In genomic region chr3:123871946-123872345, GRCh38 we compare ENCODE assay signal across 18 cellular contexts. TPM values are rescaled to one million over a fixed set of nuclear protein-coding genes. Genes with fewer than 3 reads are reported as not detected.
DNase-seq lines count a peak whose midpoint lies in the region; ATAC-seq, FAIRE-seq and TF ChIP-seq lines count a peak whose summit lies in the region.
"Had no signal": no experiment of that assay in that cellular context is flagged by ENCODE, and none has a peak within 500 bp of the region (broad histone marks: within the 10 kb centered on the region; RNA-seq: fewer than 3 reads in every experiment).

No MANE protein-coding gene starts in this region.

- no peaks in the 10 kb centered on the region for H3K36me3 Mint-ChIP-seq in activated CD4-positive, alpha-beta memory T cell treated with anti-CD3 and anti-CD28 coated beads, Interleukin-2, amount 10 ng/mL, durations not matched to agents 7 days and 5 days (ENCODE audit: low read depth)
- H3K36me3 Mint-ChIP-seq in activated CD8-positive, alpha-beta memory T cell treated with anti-CD3 and anti-CD28 coated beads, Interleukin-2, amount 10 ng/mL, durations not matched to agents 7 days and 5 days, result peaks cover 4% of the 10 kb centered on the region
- H3K36me3 Mint-ChIP-seq: activated naive CD4-positive, alpha-beta T cell treated with anti-CD3 and anti-CD28 coated beads, Interleukin-2, amount 50 U/mL, for 24 hours; CD8-positive, alpha-beta memory T cell had no signal

- H3K4me1 ChIP-seq in endothelial cell of umbilical vein (ENCODE audit: control insufficient read depth, extremely low read depth, insufficient read depth, low read length), result no peaks in the 10 kb centered on the region
- no peaks in the 10 kb centered on the region for H3K4me1 ChIP-seq in adrenal gland (replicated peaks in 1 of 2)
- H3K4me1 ChIP-seq: spleen had no signal

- H3K27me3 ChIP-seq in endothelial cell of umbilical vein (ENCODE audit: control insufficient read depth in 2 of 2, insufficient read depth in 2 of 2, low read length in 2 of 2) (peaks cover 3% of the 10 kb centered on the region in 2 experiments), adrenal gland (no peaks in the 10 kb centered on the region)
- H3K27me3 ChIP-seq: spleen had no signal

- peaks cover 24% of the 10 kb centered on the region for H3K27me3 Mint-ChIP-seq in activated CD4-positive, alpha-beta memory T cell treated with anti-CD3 and anti-CD28 coated beads, Interleukin-2, amount 10 ng/mL, durations not matched to agents 7 days and 5 days
- peaks cover 27% of the 10 kb centered on the region for H3K27me3 Mint-ChIP-seq in activated CD8-positive, alpha-beta memory T cell treated with anti-CD3 and anti-CD28 coated beads, Interleukin-2, amount 10 ng/mL, durations not matched to agents 7 days and 5 days

- POLR2A ChIA-PET in endothelial cell of umbilical vein (lab: Charles Lee), result no interaction called here
- POLR2A ChIA-PET in activated CD4-positive, alpha-beta memory T cell treated with anti-CD3 and anti-CD28 coated beads, Interleukin-2, amount 10 ng/mL, durations not matched to agents 7 days and 5 days (lab: Charles Lee), result no interaction called here

- peak; percentile 37 for DNase-seq in NCI-H748 (lab: John Stamatoyannopoulos, UW; ENCODE audit: unreplicated experiment)
- no peak for DNase-seq in NCI-H748 treated with DMSO at 0.1 percent for 48 hours (lab: John Stamatoyannopoulos, UW)
- DNase-seq in NCI-H69 (lab: John Stamatoyannopoulos, UW), result peak; percentile 77
- DNase-seq in endothelial cell of umbilical vein (ENCODE audit: low read depth, low spot score), result peak; percentile 45
- DNase-seq in urothelium cell line (ENCODE audit: low spot score), result no peak
- DNase-seq in activated CD4-positive, alpha-beta memory T cell treated with anti-CD3 and anti-CD28 coated beads, Interleukin-2, amount 10 ng/mL, durations not matched to agents 7 days and 5 days, result no peak
- DNase-seq in adrenal gland, result no peak
- no peak for DNase-seq in activated CD8-positive, alpha-beta memory T cell treated with anti-CD3 and anti-CD28 coated beads, Interleukin-2, amount 10 ng/mL, durations not matched to agents 7 days and 5 days
- DNase-seq: activated CD8-positive, alpha-beta memory T cell treated with anti-CD3 and anti-CD28 coated beads, Interleukin-2, amount 50 U/mL, for 4 hours; CD8-positive, alpha-beta memory T cell; NCI-H1048; occipital lobe; spleen; WERI-Rb-1 had no signal

- H3K4me1 Mint-ChIP-seq in activated CD4-positive, alpha-beta memory T cell treated with anti-CD3 and anti-CD28 coated beads, Interleukin-2, amount 10 ng/mL, durations not matched to agents 7 days and 5 days, result peaks cover 11% of the 10 kb centered on the region
- H3K4me1 Mint-ChIP-seq in activated CD8-positive, alpha-beta memory T cell treated with anti-CD3 and anti-CD28 coated beads, Interleukin-2, amount 10 ng/mL, durations not matched to agents 7 days and 5 days, result peaks cover 12% of the 10 kb centered on the region
- H3K4me1 Mint-ChIP-seq: activated naive CD4-positive, alpha-beta T cell treated with anti-CD3 and anti-CD28 coated beads, Interleukin-2, amount 50 U/mL, for 24 hours; CD8-positive, alpha-beta memory T cell had no signal

- TF ChIP-seq CTCF in endothelial cell of umbilical vein (IDR thresholded peaks at IDR 0.05; ENCODE audit: extremely low read depth in 1 of 2, insufficient read depth in 1 of 2, low read depth in 1 of 2, low read length in 2 of 2) (no peak), adrenal gland (IDR thresholded peaks at IDR 0.05) (no peak)

- no peaks in the 10 kb centered on the region for H3K9me3 Mint-ChIP-seq in activated CD4-positive, alpha-beta memory T cell treated with anti-CD3 and anti-CD28 coated beads, Interleukin-2, amount 10 ng/mL, durations not matched to agents 7 days and 5 days
- H3K9me3 Mint-ChIP-seq in activated CD8-positive, alpha-beta memory T cell treated with anti-CD3 and anti-CD28 coated beads, Interleukin-2, amount 10 ng/mL, durations not matched to agents 7 days and 5 days (ENCODE audit: low read depth), result peaks cover 2% of the 10 kb centered on the region
- H3K9me3 Mint-ChIP-seq: activated naive CD4-positive, alpha-beta T cell treated with anti-CD3 and anti-CD28 coated beads, Interleukin-2, amount 50 U/mL, for 24 hours; CD8-positive, alpha-beta memory T cell had no signal

- no peak overlapping the region for H3K9ac ChIP-seq in endothelial cell of umbilical vein (replicated peaks; ENCODE audit: extremely low read depth, insufficient read depth, low read length)

- ATAC-seq in activated CD8-positive, alpha-beta memory T cell treated with anti-CD3 and anti-CD28 coated beads, Interleukin-2, amount 10 ng/mL, durations not matched to agents 7 days and 5 days, result no peak
- ATAC-seq: A549, HCT116 had no signal

- no peaks in the 10 kb centered on the region for H3K9me1 ChIP-seq in endothelial cell of umbilical vein (replicated peaks; ENCODE audit: control insufficient read depth, extremely low read depth, insufficient read depth, low read length)

- CTCF ChIA-PET in endothelial cell of umbilical vein (lab: Charles Lee), result interaction anchor here (0.7 to 1.2 kb wide), 3 partner anchors 10 to 18 kb away, joined by 3 to 4 read pairs (median 3); no protein-coding TSS in a partner anchor
- CTCF ChIA-PET in activated CD4-positive, alpha-beta memory T cell treated with anti-CD3 and anti-CD28 coated beads, Interleukin-2, amount 10 ng/mL, durations not matched to agents 7 days and 5 days (lab: Charles Lee), result no interaction called here
- CTCF ChIA-PET in activated CD8-positive, alpha-beta memory T cell treated with anti-CD3 and anti-CD28 coated beads, Interleukin-2, amount 10 ng/mL, durations not matched to agents 7 days and 5 days (lab: Charles Lee), result no interaction called here

- dilution Hi-C loops in endothelial cell of umbilical vein (cut with MboI; ENCODE audit: extremely low pct_ligation_motif_present, low sequenced_read_pairs), result no loop called here

- no peaks in the 10 kb centered on the region for H3K36me3 ChIP-seq in endothelial cell of umbilical vein (ENCODE audit: control insufficient read depth in 2 of 2, extremely low read depth in 1 of 2, insufficient read depth in 2 of 2, low read length in 2 of 2)
- no peaks in the 10 kb centered on the region for H3K36me3 ChIP-seq in adrenal gland (replicated peaks in 1 of 2)
- H3K36me3 ChIP-seq: spleen, WERI-Rb-1 had no signal

- no peaks in the 10 kb centered on the region for H3K9me3 ChIP-seq in endothelial cell of umbilical vein (replicated peaks; ENCODE audit: control insufficient read depth, insufficient read depth, low read length)
- H3K9me3 ChIP-seq in adrenal gland (replicated peaks in 1 of 3), result no peaks in the 10 kb centered on the region
- H3K9me3 ChIP-seq: A549, spleen had no signal

- H3K27ac ChIP-seq in endothelial cell of umbilical vein (ENCODE audit: insufficient read depth, low read depth, low read length) (no peak overlapping the region), adrenal gland (no peak overlapping the region)
- H3K27ac ChIP-seq: A549, SK-N-MC, spleen, WERI-Rb-1 had no signal

- FAIRE-seq in endothelial cell of umbilical vein (lab: Jason Lieb, UNC) (peak; percentile 61), urothelium cell line (lab: Jason Lieb, UNC) (peak; percentile 9)
- FAIRE-seq: A549 had no signal

- no peak overlapping the region for H2AFZ ChIP-seq in endothelial cell of umbilical vein (ENCODE audit: low read depth, low read length)

- no peaks in the 10 kb centered on the region for H4K20me1 ChIP-seq in endothelial cell of umbilical vein (replicated peaks; ENCODE audit: control insufficient read depth, extremely low read depth, insufficient read depth, low read length)

- no peak overlapping the region for H3K4me3 ChIP-seq in endothelial cell of umbilical vein (replicated peaks in 1 of 3; ENCODE audit: insufficient read depth in 1 of 3, low read depth in 1 of 3, low read length in 3 of 3)
- no peak overlapping the region for H3K4me3 ChIP-seq in adrenal gland
- H3K4me3 ChIP-seq: A549, SK-N-MC, spleen had no signal

- WGBS in adrenal gland, 4 donors, result 63 to 90% (median 76%) methylated on average over 1 of the region's 1 CpG

- BruUV-seq in endothelial cell of umbilical vein (replicated peaks; lab: Mats Ljungman, UMichigan), result no TSS peak

- TF ChIP-seq POLR2A in endothelial cell of umbilical vein (IDR thresholded peaks at IDR 0.05; ENCODE audit: low read depth, low read length) (no peak), adrenal gland (IDR thresholded peaks at IDR 0.05) (no peak)

- intact Hi-C loops in endothelial cell of umbilical vein (cut with micrococcal nuclease) (no loop called here), adrenal gland (cut with DNase I) (no loop called here)

- H3K27ac Mint-ChIP-seq in activated CD4-positive, alpha-beta memory T cell treated with anti-CD3 and anti-CD28 coated beads, Interleukin-2, amount 10 ng/mL, durations not matched to agents 7 days and 5 days, result no peak overlapping the region
- no peak overlapping the region for H3K27ac Mint-ChIP-seq in activated CD8-positive, alpha-beta memory T cell treated with anti-CD3 and anti-CD28 coated beads, Interleukin-2, amount 10 ng/mL, durations not matched to agents 7 days and 5 days
- H3K27ac Mint-ChIP-seq: activated naive CD4-positive, alpha-beta T cell treated with anti-CD3 and anti-CD28 coated beads, Interleukin-2, amount 50 U/mL, for 24 hours; CD8-positive, alpha-beta memory T cell had no signal

- H3K4me3 Mint-ChIP-seq in activated CD4-positive, alpha-beta memory T cell treated with anti-CD3 and anti-CD28 coated beads, Interleukin-2, amount 10 ng/mL, durations not matched to agents 7 days and 5 days, result no peak overlapping the region
- H3K4me3 Mint-ChIP-seq in activated CD8-positive, alpha-beta memory T cell treated with anti-CD3 and anti-CD28 coated beads, Interleukin-2, amount 10 ng/mL, durations not matched to agents 7 days and 5 days, result no peak overlapping the region
- H3K4me3 Mint-ChIP-seq: activated naive CD4-positive, alpha-beta T cell treated with anti-CD3 and anti-CD28 coated beads, Interleukin-2, amount 50 U/mL, for 24 hours; CD8-positive, alpha-beta memory T cell had no signal

- H3K79me2 ChIP-seq in endothelial cell of umbilical vein (ENCODE audit: control insufficient read depth, insufficient read depth, low read length), result no peaks in the 10 kb centered on the region

- H3K4me2 ChIP-seq in endothelial cell of umbilical vein (ENCODE audit: insufficient read depth, low read length), result no peak overlapping the region
- H3K4me2 ChIP-seq: A549 had no signal

RNA-seq across cellular contexts. Expression of gene MYLK, which starts 12.2 kb away (rescaled TPM):
- 17.2 and 22.2 TPM in 2 replicates for total RNA-seq in endothelial cell of umbilical vein
- 9.2 and 10.0 TPM in 2 replicates for polyA plus RNA-seq in endothelial cell of umbilical vein
- 9.0 and 11.2 TPM in 2 replicates for polyA plus RNA-seq in endothelial cell of umbilical vein (2011; cell fraction: cytosol; rRNA removed)
- 9.6 and 10.7 TPM in 2 replicates for polyA plus RNA-seq in endothelial cell of umbilical vein (2011; cell fraction: nucleus; rRNA removed)
- polyA plus RNA-seq in endothelial cell of umbilical vein (2012), result 8.5 and 8.6 TPM in 2 replicates
- polyA minus RNA-seq in endothelial cell of umbilical vein, result 28.2 and 59.2 TPM in 2 replicates
- not detected for polyA minus RNA-seq in endothelial cell of umbilical vein (2011; cell fraction: cytosol; rRNA and poly(A)+ RNA removed)
- polyA minus RNA-seq in endothelial cell of umbilical vein (2011; cell fraction: nucleus; rRNA and poly(A)+ RNA removed), result 10.5 and 17.3 TPM in 2 replicates
- total RNA-seq in activated CD4-positive, alpha-beta memory T cell treated with anti-CD3 and anti-CD28 coated beads, Interleukin-2, amount 10 ng/mL, durations not matched to agents 7 days and 5 days, result under 1 TPM; 0.50 to 0.68 TPM
- 100 to 1,000 TPM in 2 of 8 donors, 10 to 100 TPM in 6; 17.1 to 124 (median 76.0) TPM for total RNA-seq in adrenal gland
- 10 to 100 TPM; 13.3 to 47.9 (median 26.7) TPM for polyA plus RNA-seq in adrenal gland
- total RNA-seq in activated CD8-positive, alpha-beta memory T cell treated with anti-CD3 and anti-CD28 coated beads, Interleukin-2, amount 10 ng/mL, durations not matched to agents 7 days and 5 days, result under 1 TPM; 0.50 to 0.96 TPM

Comparison
In these comparisons a context has a peak if more than half of its experiments do, and no peak if none do; other contexts are left out.
1. DNase-seq: peak in NCI-H748 (single experiment), NCI-H69 (single experiment) and endothelial cell of umbilical vein (single experiment); none in NCI-H748 treated with DMSO at 0.1 percent for 48 hours (single experiment), urothelium cell line (single experiment), activated CD4-positive, alpha-beta memory T cell treated with anti-CD3 and anti-CD28 coated beads, Interleukin-2, amount 10 ng/mL, durations not matched to agents 7 days and 5 days (single experiment), adrenal gland (0 of 7) and activated CD8-positive, alpha-beta memory T cell treated with anti-CD3 and anti-CD28 coated beads, Interleukin-2, amount 10 ng/mL, durations not matched to agents 7 days and 5 days (single experiment).